ENCODE assay signal across 8 cellular contexts in the genomic region with DNA sequence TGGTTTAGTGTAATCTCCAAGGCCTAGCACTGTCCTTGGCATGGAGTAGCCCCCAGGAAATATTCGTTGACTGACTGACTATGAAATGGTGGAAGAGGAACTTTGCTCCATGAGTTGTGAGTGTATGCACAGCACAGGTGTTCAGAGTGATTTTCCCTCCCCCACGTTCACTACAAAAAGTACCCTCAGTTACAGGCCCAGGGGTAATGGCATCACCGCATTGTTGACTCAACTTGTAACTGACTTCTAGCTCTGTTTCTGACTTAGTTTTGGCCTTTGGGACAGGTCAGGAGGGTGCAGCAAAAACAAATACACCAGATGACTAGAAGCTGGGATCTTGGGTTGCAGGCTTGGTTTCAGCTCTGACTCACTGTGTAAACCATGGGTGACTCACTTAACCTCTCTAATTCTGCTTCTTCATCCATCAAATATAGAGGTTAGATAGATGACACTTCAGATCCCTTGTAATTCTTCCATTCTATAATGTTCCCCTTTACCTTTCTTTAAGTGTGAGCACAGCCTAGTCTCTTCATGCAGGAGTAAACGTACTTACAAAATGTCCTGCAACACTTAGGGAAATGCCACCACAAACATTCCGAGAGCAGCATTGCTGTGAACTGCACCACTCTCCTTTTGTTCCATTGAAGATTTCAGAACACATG.
A peak's percentile ranks its signal among the peaks of the same experiment; 100 is the strongest.
DNase-seq lines count a peak whose midpoint lies in the region; ATAC-seq lines count a peak whose summit lies in the region.

No MANE protein-coding gene starts in this region.

- H3K36me3 Mint-ChIP-seq in activated CD4-positive, alpha-beta memory T cell treated with anti-CD3 and anti-CD28 coated beads, Interleukin-2, amount 10 ng/mL, durations not matched to agents 7 days and 5 days (ENCODE audit: low read depth), result peaks cover 6% of the 10 kb centered on the region

- H3K27me3 Mint-ChIP-seq in activated CD4-positive, alpha-beta memory T cell treated with anti-CD3 and anti-CD28 coated beads, Interleukin-2, amount 10 ng/mL, durations not matched to agents 7 days and 5 days, result peaks cover 56% of the 10 kb centered on the region

- DNase-seq in EH (ENCODE audit: low read depth), result peak; percentile 86
- peak; percentile 93 for DNase-seq in HT1080 (ENCODE audit: low read depth)
- DNase-seq in activated CD4-positive, alpha-beta memory T cell treated with anti-CD3 and anti-CD28 coated beads, Interleukin-2, amount 10 ng/mL, durations not matched to agents 7 days and 5 days, result peak; percentile 61
- DNase-seq in germinal center (ENCODE audit: low spot score), result peak; percentile 13
- peak; percentile 63 for DNase-seq in stimulated activated CD8-positive, alpha-beta memory T cell treated with anti-CD3 and anti-CD28 coated beads, Interleukin-4, amount 100 ng/mL, for 48 hours
- no peak for DNase-seq in NCI-H2029 (lab: John Stamatoyannopoulos, UW)
- DNase-seq in C1 segment of cervical spinal cord (lab: John Stamatoyannopoulos, UW), result no peak

- POLR2A ChIA-PET in activated CD4-positive, alpha-beta memory T cell treated with anti-CD3 and anti-CD28 coated beads, Interleukin-2, amount 10 ng/mL, durations not matched to agents 7 days and 5 days (lab: Charles Lee), result interaction anchor here (0.6 to 1.8 kb wide), 5 partner anchors 9 to 667 kb away, joined by 3 to 15 read pairs (median 5); no protein-coding TSS in a partner anchor

- peaks cover 34% of the 10 kb centered on the region for H3K4me1 Mint-ChIP-seq in activated CD4-positive, alpha-beta memory T cell treated with anti-CD3 and anti-CD28 coated beads, Interleukin-2, amount 10 ng/mL, durations not matched to agents 7 days and 5 days

- H3K9me3 Mint-ChIP-seq in activated CD4-positive, alpha-beta memory T cell treated with anti-CD3 and anti-CD28 coated beads, Interleukin-2, amount 10 ng/mL, durations not matched to agents 7 days and 5 days, result peaks cover 4% of the 10 kb centered on the region

- H3K4me3 Mint-ChIP-seq in activated CD4-positive, alpha-beta memory T cell treated with anti-CD3 and anti-CD28 coated beads, Interleukin-2, amount 10 ng/mL, durations not matched to agents 7 days and 5 days, result no peak overlapping the region

- ATAC-seq in GM21526 (IDR thresholded peaks at IDR 0.05; ENCODE audit: low FRiP score, unreplicated experiment), result peak; percentile 90

- CTCF ChIA-PET in activated CD4-positive, alpha-beta memory T cell treated with anti-CD3 and anti-CD28 coated beads, Interleukin-2, amount 10 ng/mL, durations not matched to agents 7 days and 5 days (lab: Charles Lee), result interaction anchor here (1.8 kb wide), 1 partner anchor 9 kb away, joined by 8 read pairs; no protein-coding TSS in a partner anchor

- peak overlapping the region; percentile 36 for H3K27ac Mint-ChIP-seq in activated CD4-positive, alpha-beta memory T cell treated with anti-CD3 and anti-CD28 coated beads, Interleukin-2, amount 10 ng/mL, durations not matched to agents 7 days and 5 days

Comparison
In these comparisons a context has a peak if more than half of its experiments do, and no peak if none do; other contexts are left out.
1. DNase-seq: peak in EH (single experiment), HT1080 (single experiment), activated CD4-positive, alpha-beta memory T cell treated with anti-CD3 and anti-CD28 coated beads, Interleukin-2, amount 10 ng/mL, durations not matched to agents 7 days and 5 days (single experiment), germinal center (single experiment) and stimulated activated CD8-positive, alpha-beta memory T cell treated with anti-CD3 and anti-CD28 coated beads, Interleukin-4, amount 100 ng/mL, for 48 hours (single experiment); none in NCI-H2029 (single experiment) and C1 segment of cervical spinal cord (0 of 14).